1 cellular context compared by ENCODE assay signal in the genomic region with DNA sequence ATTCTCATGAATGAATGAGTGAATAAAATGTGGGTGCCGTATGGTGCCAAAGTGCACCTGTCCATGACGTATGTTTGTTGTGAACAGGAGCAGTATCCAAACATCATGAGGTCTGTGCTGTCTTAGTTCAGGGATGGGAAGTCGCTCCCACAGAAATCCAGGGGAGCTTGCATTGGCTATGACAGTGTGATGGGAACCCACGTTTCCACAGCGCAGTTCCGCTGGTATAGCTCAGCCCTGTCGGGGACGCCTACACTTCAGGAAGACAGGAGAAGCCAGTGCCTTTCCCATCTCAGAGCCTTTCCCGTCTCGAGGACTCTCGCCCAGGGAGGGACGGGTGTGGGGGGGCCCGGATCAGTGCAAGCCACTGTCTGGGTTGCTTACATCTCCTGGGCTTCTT.
TF ChIP-seq lines count a peak whose summit lies in the region.

No MANE protein-coding gene starts in this region.

TF ChIP-seq in SK-N-SH, 30 proteins besides CTCF, POLR2A, EP300 and RAD21 (continued from another document):
- TF ChIP-seq FOXM1 (IDR thresholded peaks at IDR 0.05; ENCODE audit: low read depth) (no peak), RFX5 (IDR thresholded peaks at IDR 0.05; ENCODE audit: low read length) (no peak), JUND (IDR thresholded peaks at IDR 0.05) (no peak)
- TF ChIP-seq, protein P1, sequence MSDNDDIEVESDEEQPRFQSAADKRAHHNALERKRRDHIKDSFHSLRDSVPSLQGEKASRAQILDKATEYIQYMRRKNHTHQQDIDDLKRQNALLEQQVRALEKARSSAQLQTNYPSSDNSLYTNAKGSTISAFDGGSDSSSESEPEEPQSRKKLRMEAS (IDR thresholded peaks at IDR 0.05; ENCODE audit: low read depth), result no peak
- TF ChIP-seq, protein P2, sequence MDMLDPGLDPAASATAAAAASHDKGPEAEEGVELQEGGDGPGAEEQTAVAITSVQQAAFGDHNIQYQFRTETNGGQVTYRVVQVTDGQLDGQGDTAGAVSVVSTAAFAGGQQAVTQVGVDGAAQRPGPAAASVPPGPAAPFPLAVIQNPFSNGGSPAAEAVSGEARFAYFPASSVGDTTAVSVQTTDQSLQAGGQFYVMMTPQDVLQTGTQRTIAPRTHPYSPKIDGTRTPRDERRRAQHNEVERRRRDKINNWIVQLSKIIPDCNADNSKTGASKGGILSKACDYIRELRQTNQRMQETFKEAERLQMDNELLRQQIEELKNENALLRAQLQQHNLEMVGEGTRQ (IDR thresholded peaks at IDR 0.05; ENCODE audit: borderline replicate concordance, low read depth, low read length), result no peak
